ENCODE assay signal across 29 cellular contexts in the genomic region with DNA sequence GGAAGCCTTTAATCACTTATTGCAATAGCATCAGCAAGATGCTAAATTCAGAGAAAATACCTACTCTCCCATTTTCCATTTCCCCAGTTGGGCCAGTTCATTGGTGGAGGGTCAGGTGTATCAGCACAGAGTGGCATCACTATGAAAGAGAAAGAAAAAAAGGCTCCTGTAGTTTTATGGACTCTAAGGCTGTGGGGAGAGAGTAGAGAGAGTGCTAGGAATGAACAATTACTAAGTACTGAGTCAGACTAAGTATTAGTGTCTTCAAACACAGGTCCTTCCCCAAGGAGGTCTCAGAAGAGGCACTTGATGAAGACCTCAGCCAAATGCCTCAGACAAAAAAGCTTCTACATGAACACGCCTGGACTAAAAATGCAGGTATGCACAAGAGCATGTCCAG.
"Had no signal": no experiment of that assay in that cellular context is flagged by ENCODE, and none has a peak within 500 bp of the region (broad histone marks: within the 10 kb centered on the region; RNA-seq: fewer than 3 reads in every experiment).

No MANE protein-coding gene starts in this region.

- H3K4me3 ChIP-seq: body of pancreas, breast epithelium had no signal

- H3K36me3 ChIP-seq: brain microvascular endothelial cell, breast epithelium, WERI-Rb-1 had no signal

- H3K27ac ChIP-seq: body of pancreas, brain microvascular endothelial cell, breast epithelium, WERI-Rb-1 had no signal

- H3K27me3 ChIP-seq: body of pancreas, brain microvascular endothelial cell, breast epithelium had no signal

- H3K9me3 ChIP-seq: body of pancreas, breast epithelium had no signal

- DNase-seq: activated CD4-positive, alpha-beta memory T cell treated with anti-CD3 and anti-CD28 coated beads, Interleukin-2, amount 10 ng/mL, durations not matched to agents 7 days and 5 days; activated CD4-positive, alpha-beta T cell treated with anti-CD3 and anti-CD28 coated beads for 1 hour; activated CD4-positive, alpha-beta T cell treated with anti-CD3 and anti-CD28 coated beads for 36 hours; activated CD4-positive, alpha-beta T cell treated with anti-CD3 and anti-CD28 coated beads for 48 hours; activated CD4-positive, alpha-beta T cell treated with anti-CD3 and anti-CD28 coated beads, Interleukin-2, amount 10 ng/mL, durations not matched to agents 7 days and 5 days; activated CD4-positive, alpha-beta T cell treated with anti-CD3 and anti-CD28 coated beads, Interleukin-2, amount 50 U/mL, for 48 hours; activated CD4-positive, CD25-positive, alpha-beta regulatory T cell; activated CD8-positive, alpha-beta memory T cell treated with anti-CD3 and anti-CD28 coated beads for 24 hours; activated CD8-positive, alpha-beta memory T cell treated with anti-CD3 and anti-CD28 coated beads, Interleukin-2, amount 10 ng/mL, durations not matched to agents 7 days and 5 days; activated CD8-positive, alpha-beta memory T cell treated with anti-CD3 and anti-CD28 coated beads, Interleukin-2, amount 50 U/mL, for 48 hours; activated CD8-positive, alpha-beta T cell treated with anti-CD3 and anti-CD28 coated beads, Interleukin-2, amount 10 ng/mL, durations not matched to agents 7 days and 5 days; activated effector memory CD4-positive, alpha-beta T cell treated with Interleukin-2 at 50 U/mL for 16 hours; activated gamma-delta T cell; activated naive CD4-positive, alpha-beta T cell treated with anti-CD3 and anti-CD28 coated beads, Interleukin-2, amount 10 ng/mL, durations not matched to agents 7 days and 5 days; activated naive CD4-positive, alpha-beta T cell treated with Interleukin-2 at 50 U/mL for 16 hours; activated naive CD8-positive, alpha-beta T cell treated with anti-CD3 and anti-CD28 coated beads, Interleukin-2, amount 10 ng/mL, durations not matched to agents 7 days and 5 days; activated naive CD8-positive, alpha-beta T cell treated with anti-CD3 and anti-CD28 coated beads, Interleukin-2, amount 50 U/mL, for 24 hours; activated T-cell treated with anti-CD3 and anti-CD28 coated beads, Interleukin-2, amount 50 U/mL, for 24 hours; activated T-cell treated with anti-CD3 and anti-CD28 coated beads, Interleukin-2, amount 50 U/mL, for 48 hours; aorta; body of pancreas; brain microvascular endothelial cell; central memory CD4-positive, alpha-beta T cell; T-helper 2 cell; T-helper 9 cell; WERI-Rb-1 had no signal

- H3K4me1 ChIP-seq: body of pancreas, breast epithelium had no signal

- ATAC-seq: activated CD4-positive, alpha-beta T cell treated with anti-CD3 and anti-CD28 coated beads for 36 hours; activated CD4-positive, CD25-positive, alpha-beta regulatory T cell treated with anti-CD3 and anti-CD28 coated beads, Interleukin-2, amount 50 U/mL, for 24 hours; activated CD8-positive, alpha-beta memory T cell treated with anti-CD3 and anti-CD28 coated beads, Interleukin-2, amount 10 ng/mL, durations not matched to agents 7 days and 5 days; activated CD8-positive, alpha-beta T cell treated with anti-CD3 and anti-CD28 coated beads, Interleukin-2, amount 10 ng/mL, durations not matched to agents 7 days and 5 days; activated naive CD8-positive, alpha-beta T cell treated with anti-CD3 and anti-CD28 coated beads, Interleukin-2, amount 50 U/mL, for 24 hours; body of pancreas; WTC11 had no signal
